7 cellular contexts compared by ENCODE assay signal in the genomic region with DNA sequence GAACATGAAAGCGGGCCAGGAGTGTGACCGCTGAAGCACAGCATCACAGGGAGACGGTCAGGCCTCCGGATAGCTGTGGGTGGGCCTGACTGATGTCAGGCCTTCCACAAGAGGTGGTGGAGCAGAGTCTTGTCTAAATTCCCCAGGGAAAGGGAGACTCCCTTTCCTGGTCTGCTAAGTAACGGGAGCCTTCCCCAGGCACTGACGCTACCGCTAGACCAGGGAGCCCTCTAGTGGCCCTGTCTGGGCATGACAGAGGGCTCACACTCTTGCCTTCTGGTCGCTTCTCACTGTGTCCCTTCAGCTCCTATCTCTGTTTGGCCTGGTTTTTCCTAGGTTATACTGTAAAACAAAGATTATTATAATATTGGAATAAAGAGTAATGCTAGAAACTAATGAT. TPM values are rescaled to one million over a fixed set of nuclear protein-coding genes. Genes with fewer than 3 reads are reported as not detected.
A peak's percentile ranks its signal among the peaks of the same experiment; 100 is the strongest.
DNase-seq lines count a peak whose midpoint lies in the region; ATAC-seq and TF ChIP-seq lines count a peak whose summit lies in the region.

No MANE protein-coding gene starts in this region.

- H3K9me3 ChIP-seq in OCI-LY1 (ENCODE audit: low read length), result peaks cover 2% of the 10 kb centered on the region; the same call in 1 of the 2 replicates

- ATAC-seq in GM23338 (no peak), GM21526 (IDR thresholded peaks at IDR 0.05; ENCODE audit: low FRiP score, unreplicated experiment) (no peak)

- peaks cover 86% of the 10 kb centered on the region for H3K9me3 Mint-ChIP-seq in GM23338
- H3K9me3 Mint-ChIP-seq in activated naive CD4-positive, alpha-beta T cell treated with anti-CD3 and anti-CD28 coated beads, Interleukin-2, amount 10 ng/mL, durations not matched to agents 7 days and 5 days, result peaks cover 26% of the 10 kb centered on the region

- no peak overlapping the region for H3K4me3 ChIP-seq in GM23338
- peak overlapping the region; percentile 58 for H3K4me3 ChIP-seq in OCI-LY1 (ENCODE audit: low read depth, low read length, poor library complexity, severe bottlenecking)

- H4K20me1 ChIP-seq in GM23338 (replicated peaks; ENCODE audit: insufficient read depth) (no peaks in the 10 kb centered on the region; the same call in 1 of the 2 replicates), OCI-LY1 (ENCODE audit: insufficient read depth, low read length) (no peaks in the 10 kb centered on the region)

- H3K27me3 ChIP-seq in GM23338 (ENCODE audit: insufficient read depth) (no peaks in the 10 kb centered on the region), OCI-LY1 (ENCODE audit: insufficient read depth, low read length) (no peaks in the 10 kb centered on the region)

- H3K27ac Mint-ChIP-seq in GM23338, result no peak overlapping the region
- H3K27ac Mint-ChIP-seq in activated naive CD4-positive, alpha-beta T cell treated with anti-CD3 and anti-CD28 coated beads, Interleukin-2, amount 10 ng/mL, durations not matched to agents 7 days and 5 days, result no peak overlapping the region

- no peaks in the 10 kb centered on the region for H3K27me3 Mint-ChIP-seq in GM23338 (ENCODE audit: insufficient read depth, low read depth, poor library complexity)
- H3K27me3 Mint-ChIP-seq in activated naive CD4-positive, alpha-beta T cell treated with anti-CD3 and anti-CD28 coated beads, Interleukin-2, amount 10 ng/mL, durations not matched to agents 7 days and 5 days, result no peaks in the 10 kb centered on the region

- no peaks in the 10 kb centered on the region for H3F3A ChIP-seq in GM23338 (replicated peaks; ENCODE audit: low read depth)
- H3F3A ChIP-seq in OCI-LY1 (ENCODE audit: insufficient read depth, low read length), result no peaks in the 10 kb centered on the region

- H3K9me2 ChIP-seq in GM23338 (ENCODE audit: insufficient read depth), result peaks cover 8% of the 10 kb centered on the region
- no peaks in the 10 kb centered on the region for H3K9me2 ChIP-seq in OCI-LY1 (ENCODE audit: low read depth, low read length)

- H3K4me3 Mint-ChIP-seq in GM23338, result no peak overlapping the region
- no peak overlapping the region for H3K4me3 Mint-ChIP-seq in activated naive CD4-positive, alpha-beta T cell treated with anti-CD3 and anti-CD28 coated beads, Interleukin-2, amount 10 ng/mL, durations not matched to agents 7 days and 5 days

- CTCF ChIA-PET in activated naive CD4-positive, alpha-beta T cell treated with anti-CD3 and anti-CD28 coated beads, Interleukin-2, amount 10 ng/mL, durations not matched to agents 7 days and 5 days (lab: Charles Lee), result interaction anchor here (0.8 to 3.1 kb wide), 8 partner anchors 10 to 282 kb away, joined by 3 to 19 read pairs (median 3); no protein-coding TSS in a partner anchor

- H3K36me3 ChIP-seq in GM23338 (ENCODE audit: insufficient read depth) (peaks cover 4% of the 10 kb centered on the region), OCI-LY1 (ENCODE audit: insufficient read depth, low read length) (no peaks in the 10 kb centered on the region)

- H3K4me1 ChIP-seq in GM23338 (ENCODE audit: insufficient read depth) (no peaks in the 10 kb centered on the region), OCI-LY1 (ENCODE audit: insufficient read depth, low read length, severe bottlenecking) (no peaks in the 10 kb centered on the region)

- H3K9ac ChIP-seq in OCI-LY1 (ENCODE audit: low read length), result peak overlapping the region; percentile 46; the same call in 1 of the 2 replicates

- peak; percentile 74 for DNase-seq in GM23338 (ENCODE audit: low spot score)
- DNase-seq in activated naive CD4-positive, alpha-beta T cell treated with anti-CD3 and anti-CD28 coated beads, Interleukin-2, amount 10 ng/mL, durations not matched to agents 7 days and 5 days, result peak; percentile 50
- DNase-seq in hepatic stellate cell (ENCODE audit: low spot score), result peak; percentile 11
- peak; percentile 44 to 62 for DNase-seq in stimulated activated CD4-positive, alpha-beta T cell treated with anti-CD3 and anti-CD28 coated beads, Interleukin-2, amount 100 ng/mL, for 24 hours
- no peak for DNase-seq in Kasumi-1 (lab: John Stamatoyannopoulos, UW)

- no peaks in the 10 kb centered on the region; the same call in 2 of the 3 replicates for H3K4me1 Mint-ChIP-seq in GM23338
- H3K4me1 Mint-ChIP-seq in activated naive CD4-positive, alpha-beta T cell treated with anti-CD3 and anti-CD28 coated beads, Interleukin-2, amount 10 ng/mL, durations not matched to agents 7 days and 5 days, result no peaks in the 10 kb centered on the region

- TF ChIP-seq CTCF in GM23338 (conservative IDR thresholded peaks at IDR 0.05; ENCODE audit: low read depth in 2 of 2) (peak; percentile 68 to 87), OCI-LY1 (IDR thresholded peaks at IDR 0.05; ENCODE audit: low read length) (peak; percentile 88)

- H3K4me2 ChIP-seq in GM23338 (no peak overlapping the region), OCI-LY1 (ENCODE audit: low read length) (peak overlapping the region; percentile 90)

- H3K27ac ChIP-seq in GM23338 (ENCODE audit: low read depth) (no peak overlapping the region), OCI-LY1 (ENCODE audit: low read depth, low read length, poor library complexity, severe bottlenecking) (no peak overlapping the region)

- H3K36me3 Mint-ChIP-seq in GM23338 (ENCODE audit: low read depth), result peaks cover 90% of the 10 kb centered on the region
- H3K36me3 Mint-ChIP-seq in activated naive CD4-positive, alpha-beta T cell treated with anti-CD3 and anti-CD28 coated beads, Interleukin-2, amount 10 ng/mL, durations not matched to agents 7 days and 5 days, result no peaks in the 10 kb centered on the region

- H2AFZ ChIP-seq in GM23338 (no peak overlapping the region), OCI-LY1 (ENCODE audit: low read length) (no peak overlapping the region)

- 0 out of 2 replicates have a peak, but pooled peaks cover 2% of the 10 kb centered on the region for H3K79me2 ChIP-seq in GM23338 (replicated peaks; ENCODE audit: insufficient read depth)
- H3K79me2 ChIP-seq in OCI-LY1 (ENCODE audit: insufficient read depth, low read length), result no peaks in the 10 kb centered on the region

TF ChIP-seq in GM23338, 12 proteins besides CTCF, POLR2A, EP300 and RAD21 (continues in another document):
- no peak for TF ChIP-seq ZNF462 (CRISPR knock-in tag; IDR thresholded peaks at IDR 0.05)
- TF ChIP-seq ZNF331 (CRISPR knock-in tag; IDR thresholded peaks at IDR 0.05; ENCODE audit: low read depth), result no peak
- no peak for TF ChIP-seq JUNB (IDR thresholded peaks at IDR 0.05; ENCODE audit: unreplicated experiment)

RNA-seq across cellular contexts. Expression of gene ZNF695, which starts 36.5 kb away (rescaled TPM):
- 20.6 and 26.5 TPM in 2 replicates for total RNA-seq in GM23338 (2014; rRNA removed; shearing (Covaris generic))
- 30.1 and 34.2 TPM in 2 replicates for polyA plus RNA-seq in GM23338 (2016; fragmentation: Nextera tagmentation; extraction: Ambion mirVana)

RNA-seq across cellular contexts. Expression of gene AHCTF1, which starts 39.6 kb away (rescaled TPM):
- 47.7 and 49.8 TPM in 2 replicates for total RNA-seq in GM23338 (2014; rRNA removed; shearing (Covaris generic))
- 14.9 and 21.7 TPM in 2 replicates for polyA plus RNA-seq in GM23338 (2016; fragmentation: Nextera tagmentation; extraction: Ambion mirVana)

Comparison
In these comparisons a context has a peak if more than half of its experiments do, and no peak if none do; other contexts are left out.
1. DNase-seq: peak in GM23338 (single experiment), activated naive CD4-positive, alpha-beta T cell treated with anti-CD3 and anti-CD28 coated beads, Interleukin-2, amount 10 ng/mL, durations not matched to agents 7 days and 5 days (single experiment), hepatic stellate cell (single experiment) and stimulated activated CD4-positive, alpha-beta T cell treated with anti-CD3 and anti-CD28 coated beads, Interleukin-2, amount 100 ng/mL, for 24 hours (2 of 2); none in Kasumi-1 (0 of 2).